ENCODE assay signal across 9 cellular contexts in the genomic region with DNA sequence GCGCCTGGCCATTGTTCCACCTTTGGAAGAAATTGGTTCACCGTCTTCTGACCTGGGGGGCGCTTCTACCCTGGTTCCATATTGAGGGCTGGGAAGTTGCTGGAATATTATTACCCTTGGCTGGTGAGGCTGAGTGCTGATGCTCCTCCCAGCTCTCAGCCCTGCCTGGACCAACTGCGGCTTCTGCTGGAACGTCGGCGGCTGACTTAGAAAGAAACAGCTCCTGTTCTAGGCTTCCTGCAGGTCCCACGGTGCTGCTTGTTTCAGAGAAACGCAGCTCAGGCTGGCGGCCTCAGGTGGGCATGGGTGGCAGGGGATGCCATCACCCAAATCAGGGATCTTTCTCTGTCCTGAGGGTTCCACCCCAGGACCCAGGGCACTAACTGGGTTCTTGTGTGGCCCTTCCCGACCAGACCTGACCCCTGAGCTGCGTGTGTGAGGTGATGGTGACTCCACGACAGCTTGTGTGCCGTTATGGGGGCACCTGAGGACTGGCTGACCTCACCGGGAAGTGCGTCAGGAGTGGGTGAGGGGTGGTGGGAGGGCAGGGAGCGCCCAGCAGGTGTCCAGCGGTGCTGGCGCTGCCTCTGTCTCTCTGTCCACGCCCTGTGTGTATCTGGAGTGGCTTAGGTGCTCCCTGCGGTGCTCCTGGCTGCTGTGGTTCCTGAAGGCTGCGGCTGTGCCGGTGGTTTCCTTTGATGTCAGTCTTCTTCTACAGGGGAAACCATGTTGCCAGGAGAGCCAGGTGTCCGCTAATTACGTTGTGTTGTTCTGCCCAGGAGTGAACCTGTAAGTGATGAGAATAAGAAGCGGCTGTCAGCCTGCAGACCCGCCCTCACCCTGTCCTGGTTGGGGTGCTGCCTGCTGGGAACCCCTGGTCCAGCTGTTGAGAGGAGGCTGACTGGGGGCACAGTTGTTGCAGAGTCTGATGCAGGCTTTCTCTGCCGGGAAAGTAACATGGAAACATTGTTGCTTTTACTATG. TPM values are rescaled to one million over a fixed set of nuclear protein-coding genes. Genes with fewer than 3 reads are reported as not detected.
DNase-seq lines count a peak whose midpoint lies in the region; ATAC-seq and TF ChIP-seq lines count a peak whose summit lies in the region.
"Had no signal": no experiment of that assay in that cellular context is flagged by ENCODE, and none has a peak within 500 bp of the region (broad histone marks: within the 10 kb centered on the region; RNA-seq: fewer than 3 reads in every experiment).

No MANE protein-coding gene starts in this region.

- no peak for ATAC-seq in HG03280 (IDR thresholded peaks at IDR 0.05; ENCODE audit: unreplicated experiment)

- peak overlapping the region; percentile 72 for H3K27ac Mint-ChIP-seq in activated naive CD8-positive, alpha-beta T cell

- no peak for TF ChIP-seq POLR2A in vagina (IDR thresholded peaks at IDR 0.05)

- H3K9me3 ChIP-seq in muscle layer of duodenum (ENCODE audit: control insufficient read depth in 1 of 2, low read length in 2 of 2) (no peaks in the 10 kb centered on the region), vagina (no peaks in the 10 kb centered on the region)

- TF ChIP-seq CTCF in vagina (IDR thresholded peaks at IDR 0.05), result no peak

- peaks cover 41 to 96% of the 10 kb centered on the region in 2 donors for H3K4me1 ChIP-seq in muscle layer of duodenum (ENCODE audit: control insufficient read depth in 1 of 2, insufficient read depth in 2 of 2, low read length in 2 of 2)
- peaks cover 100% of the 10 kb centered on the region for H3K4me1 ChIP-seq in vagina

- H3K4me3 ChIP-seq in muscle layer of duodenum (ENCODE audit: low read depth in 1 of 2, low read length in 2 of 2), result no peak overlapping the region
- peak overlapping the region in 1 of 2 donors; percentile 14 for H3K4me3 ChIP-seq in vagina

- H3K4me1 Mint-ChIP-seq in activated naive CD8-positive, alpha-beta T cell (ENCODE audit: low read depth), result peaks cover 86% of the 10 kb centered on the region

- H3K36me3 ChIP-seq in muscle layer of duodenum (ENCODE audit: control insufficient read depth in 1 of 2, insufficient read depth in 2 of 2, low read length in 2 of 2) (peaks cover 0 to 3% of the 10 kb centered on the region in 2 donors), vagina (peaks cover 0 to 5% of the 10 kb centered on the region in 2 donors)

- H3K4me3 Mint-ChIP-seq in activated naive CD8-positive, alpha-beta T cell, result peak overlapping the region; percentile 78

- H3K27ac ChIP-seq in muscle layer of duodenum (ENCODE audit: low read length) (peak overlapping the region; percentile 14), vagina (peak overlapping the region; percentile 96)

- intact Hi-C loops in vagina (cut with DNase I), result no loop called here

- H3K27me3 ChIP-seq in muscle layer of duodenum (ENCODE audit: low read depth, low read length), result no peaks in the 10 kb centered on the region
- no peaks in the 10 kb centered on the region for H3K27me3 ChIP-seq in vagina

- H3K9me3 Mint-ChIP-seq in activated naive CD8-positive, alpha-beta T cell (ENCODE audit: low read depth), result no peaks in the 10 kb centered on the region

- no peaks in the 10 kb centered on the region for H3K36me3 Mint-ChIP-seq in activated naive CD8-positive, alpha-beta T cell

- DNase-seq in stimulated activated CD4-positive, alpha-beta T cell treated with anti-CD3 and anti-CD28 coated beads, Interleukin-15, amount 100 ng/mL, for 24 hours, result peak; percentile 55
- DNase-seq in stimulated activated CD4-positive, alpha-beta T cell treated with anti-CD3 and anti-CD28 coated beads, Interleukin-12 subunit alpha, Interleukin-12 subunit beta, amount 100 ng/mL, for 4 hours, result no peak
- no peak for DNase-seq in vagina (ENCODE audit: extremely low spot score in 2 of 2)
- DNase-seq in activated CD8-positive, alpha-beta memory T cell treated with anti-CD3 and anti-CD28 coated beads, Interleukin-2, amount 50 U/mL, for 48 hours, result no peak
- DNase-seq in cerebellum (ENCODE audit: low spot score), result no peak
- DNase-seq: NCI-H1930 had no signal

- no peaks in the 10 kb centered on the region for H3K27me3 Mint-ChIP-seq in activated naive CD8-positive, alpha-beta T cell

RNA-seq across cellular contexts. Expression of a gene that starts 8.9 kb away (rescaled TPM):
- total RNA-seq in vagina (53.8 TPM), cerebellum (23.4 TPM)

RNA-seq across cellular contexts. Expression of a gene that starts 42.4 kb away (rescaled TPM):
- 92.3 TPM for total RNA-seq in vagina
- total RNA-seq in cerebellum, result 14.0 TPM
